Comparison of ENCODE assay signal across 11 cellular contexts in genomic region chr1:38979380-38979779, GRCh38. TPM values are rescaled to one million over a fixed set of nuclear protein-coding genes. Genes with fewer than 3 reads are reported as not detected.
DNase-seq lines count a peak whose midpoint lies in the region; ATAC-seq, FAIRE-seq and TF ChIP-seq lines count a peak whose summit lies in the region.
"Not testable (repeated sequence)": the region's sequence is repeated elsewhere in the genome, so short reads cannot be mapped to it uniquely, and the experiment has no call there.
"Had no signal": no experiment of that assay in that cellular context is flagged by ENCODE, and none has a peak within 500 bp of the region (broad histone marks: within the 10 kb centered on the region; RNA-seq: fewer than 3 reads in every experiment).

No MANE protein-coding gene starts in this region.

- intact Hi-C loops in A673 (cut with micrococcal nuclease; ENCODE audit: unreplicated experiment); K562 (cut with micrococcal nuclease): not testable (repeated sequence)

- H3K4me1 ChIP-seq in A673 (ENCODE audit: insufficient read depth, low read length, poor library complexity, severe bottlenecking); HEK293 (ENCODE audit: control insufficient read depth, insufficient read depth, low read length); K562 (replicated peaks in 1 of 2; ENCODE audit: control insufficient read depth in 2 of 2, insufficient read depth in 2 of 2, low read length in 2 of 2): not testable (repeated sequence)

- CTCF ChIA-PET in A673 (lab: Charles Lee); HEK293 (lab: Yijun Ruan, JAX); K562 (lab: Yijun Ruan, JAX; ENCODE audit: low intra/inter-chr PET ratio): not testable (repeated sequence)

- DNase-seq in A673 (ENCODE audit: low spot score) = peak; percentile 27
- peak; percentile 67 for DNase-seq in NCI-H146 (lab: John Stamatoyannopoulos, UW)
- DNase-seq in NCI-H2227 (lab: John Stamatoyannopoulos, UW; ENCODE audit: unreplicated experiment) = peak; percentile 68
- peak; percentile 73 for DNase-seq in NCI-H69 (lab: John Stamatoyannopoulos, UW)
- DNase-seq in NOMO-1 treated with DMSO at 0.1 percent for 48 hours (lab: John Stamatoyannopoulos, UW; ENCODE audit: unreplicated experiment) = peak; percentile 10
- DNase-seq in T-helper 17 cell; K562 (ENCODE audit: extremely low read depth in 1 of 4, low spot score in 3 of 4): not testable (repeated sequence)

- not testable (repeated sequence) for H3K36me3 ChIP-seq in A673 (ENCODE audit: insufficient read depth, low read length, poor library complexity, severe bottlenecking); HEK293 (ENCODE audit: control insufficient read depth in 2 of 2, insufficient read depth in 1 of 2, low read length in 2 of 2); K562 (ENCODE audit: control insufficient read depth, insufficient read depth, low read length)

- TF ChIP-seq EP300 in K562 (IDR thresholded peaks at IDR 0.05; ENCODE audit: low read length) = not testable (repeated sequence)

- not testable (repeated sequence) for ATAC-seq in T-helper 17 cell, K562

- H3K79me2 ChIP-seq in K562 (ENCODE audit: control insufficient read depth, insufficient read depth, low read length) = not testable (repeated sequence)

- 0% methylated on average over 1 of the region's 1 CpG for WGBS in K562 (ENCODE audit: insufficient coverage, low coverage, missing lambda C conversion rate)

- TF ChIP-seq CTCF in A673 (conservative IDR thresholded peaks at IDR 0.05; ENCODE audit: low read depth, low read length); HEK293 (tag by site-specific recombination; IDR thresholded peaks at IDR 0.05); K562 (IDR thresholded peaks at IDR 0.05 in 2 of 3, conservative IDR thresholded peaks at IDR 0.05 in 1 of 3; ENCODE audit: insufficient read depth in 2 of 3, low read depth in 1 of 3, low read length in 3 of 3): not testable (repeated sequence)

- not testable (repeated sequence) for TF ChIP-seq RAD21 in K562 (CRISPR knock-in tag; conservative IDR thresholded peaks at IDR 0.05 in 1 of 2, IDR thresholded peaks at IDR 0.05 in 1 of 2)

- H3K4me3 Mint-ChIP-seq in T-helper 17 cell = peak overlapping the region; percentile 36

- not testable (repeated sequence) for H3K36me3 Mint-ChIP-seq in T-helper 17 cell (ENCODE audit: low read depth)

- not testable (repeated sequence) for TF ChIP-seq POLR2A in K562 (conservative IDR thresholded peaks at IDR 0.05)

- H3K27me3 Mint-ChIP-seq in T-helper 17 cell = not testable (repeated sequence)

- not testable (repeated sequence) for H2AFZ ChIP-seq in K562 (ENCODE audit: low read depth, low read length)

- BruUV-seq in A673 (replicated peaks; lab: Mats Ljungman, UMichigan); K562 (replicated peaks; lab: Mats Ljungman, UMichigan): not testable (repeated sequence)

- FAIRE-seq in K562 (lab: Jason Lieb, UNC) = not testable (repeated sequence)

- in situ Hi-C loops in K562 (cut with MboI) = not testable (repeated sequence)

- not testable (repeated sequence) for H3K4me1 Mint-ChIP-seq in T-helper 17 cell

- H3K9me1 ChIP-seq in K562 (ENCODE audit: control insufficient read depth, insufficient read depth, low read length) = not testable (repeated sequence)

- not testable (repeated sequence) for H3K9me3 ChIP-seq in A673 (ENCODE audit: low read depth, low read length, poor library complexity, severe bottlenecking); HEK293 (ENCODE audit: control insufficient read depth, insufficient read depth, low read depth, low read length); T-helper 17 cell (ENCODE audit: control insufficient read depth, low read length, poor library complexity, severe bottlenecking); K562 (replicated peaks; ENCODE audit: control insufficient read depth, insufficient read depth, low read depth, low read length)

- not testable (repeated sequence) for H3K4me2 ChIP-seq in K562 (ENCODE audit: insufficient read depth, low read length)

- POLR2A ChIA-PET in A673 (lab: Charles Lee; ENCODE audit: low non-redundant PET); HEK293 (lab: Yijun Ruan, JAX); K562 (lab: Yijun Ruan, JAX): not testable (repeated sequence)

- H3K27ac ChIP-seq in A673 (ENCODE audit: low read depth, low read length, poor library complexity, severe bottlenecking); HEK293 (ENCODE audit: extremely low read depth, low read depth, low read length); K562 (ENCODE audit: extremely low read depth, low read depth, low read length): not testable (repeated sequence)

- H3K27me3 ChIP-seq in A673 (replicated peaks; ENCODE audit: insufficient read depth, low read depth, low read length, poor library complexity); K562 (ENCODE audit: control insufficient read depth in 2 of 2, insufficient read depth in 2 of 2, low read length in 2 of 2): not testable (repeated sequence)

- H3K27ac Mint-ChIP-seq in T-helper 17 cell = not testable (repeated sequence)

- not testable (repeated sequence) for H4K20me1 ChIP-seq in K562 (replicated peaks; ENCODE audit: control insufficient read depth, insufficient read depth, low read length)

- H3K9ac ChIP-seq in K562 (ENCODE audit: insufficient read depth in 1 of 2, low read depth in 2 of 2, low read length in 2 of 2) = not testable (repeated sequence)

- not testable (repeated sequence) for H3K4me3 ChIP-seq in A673 (ENCODE audit: low read depth, low read length, poor library complexity, severe bottlenecking); HEK293 (ENCODE audit: low read depth, low read length); K562

RNA-seq across cellular contexts. Expression of gene AKIRIN1, which starts 11.7 kb away (rescaled TPM):
- total RNA-seq in A673 (2021) (76.3 and 87.0 TPM in 2 replicates), T-helper 17 cell (10 to 100 TPM; 74.2 to 82.1 TPM), K562 (2014; rRNA removed) (68.9 and 72.4 TPM in 2 replicates), K562 (2014; rRNA removed; fragmentation: Illumina TruSeq; extraction: Trizol) (81.7 and 86.5 TPM in 2 replicates), K562 (2015; rRNA removed; fragmentation: Illumina TruSeq; extraction: Trizol) (76.2 and 83.4 TPM in 2 replicates), K562 (2021) (86.0 and 87.8 TPM in 2 replicates)
- total RNA-seq in K562 (2011; cell fraction: chromatin; rRNA removed; ENCODE audit: low replicate concordance) = 26.5 and 51.2 TPM in 2 replicates
- total RNA-seq in K562 (2011; cell fraction: nucleolus; rRNA removed) = 19.3 and 20.1 TPM in 2 replicates
- total RNA-seq in K562 (2011; cell fraction: nucleoplasm; rRNA removed) = 46.7 and 64.7 TPM in 2 replicates
- polyA plus RNA-seq in K562 (2011; rRNA removed) (95.0 and 139 TPM in 2 replicates), K562 (2014; fragmentation: Illumina TruSeq; extraction: Trizol) (91.4 and 103 TPM in 2 replicates), K562 (2014; fragmentation: Nextera tagmentation; extraction: Ambion mirVana) (10 to 100 TPM; 11.5 to 17.6 TPM), K562 (2014; rRNA removed) (85.1 and 87.2 TPM in 2 replicates)
- polyA plus RNA-seq in K562 (2011; cell fraction: cytosol; rRNA removed) = 53.8 and 59.9 TPM in 2 replicates
- polyA plus RNA-seq in K562 (2011; cell fraction: nucleus; rRNA removed) = 18.7 and 19.1 TPM in 2 replicates
- 69.5 and 81.6 TPM in 2 replicates for polyA plus RNA-seq in K562 (2012)
- polyA minus RNA-seq in K562 (2011; rRNA and poly(A)+ RNA removed) = 81.6 and 94.1 TPM in 2 replicates
- 33.5 and 47.6 TPM in 2 replicates for polyA minus RNA-seq in K562 (2011; cell fraction: cytosol; rRNA and poly(A)+ RNA removed)
- polyA minus RNA-seq in K562 (2011; cell fraction: nucleus; rRNA and poly(A)+ RNA removed) = 10.1 and 12.8 TPM in 2 replicates

RNA-seq across cellular contexts. Expression of gene RHBDL2, which starts 37.8 kb away (rescaled TPM):
- not detected in 2 replicates for total RNA-seq in A673 (2021)
- not detected for total RNA-seq in T-helper 17 cell
- not detected in 2 replicates for total RNA-seq in K562 (2011; cell fraction: chromatin; rRNA removed; ENCODE audit: low replicate concordance)
- not detected in 2 replicates for total RNA-seq in K562 (2011; cell fraction: nucleolus; rRNA removed)
- not detected in 2 replicates for total RNA-seq in K562 (2011; cell fraction: nucleoplasm; rRNA removed)
- total RNA-seq in K562 (2014; rRNA removed) = not detected in 2 replicates
- total RNA-seq in K562 (2014; rRNA removed; fragmentation: Illumina TruSeq; extraction: Trizol) = not detected in 2 replicates
- total RNA-seq in K562 (2015; rRNA removed; fragmentation: Illumina TruSeq; extraction: Trizol) = not detected in 2 replicates
- total RNA-seq in K562 (2021) = not detected in 2 replicates
- not detected in 2 replicates for polyA plus RNA-seq in K562 (2011; rRNA removed)
- not detected in 2 replicates for polyA plus RNA-seq in K562 (2011; cell fraction: cytosol; rRNA removed)
- polyA plus RNA-seq in K562 (2011; cell fraction: nucleus; rRNA removed) = not detected in 2 replicates
- polyA plus RNA-seq in K562 (2012) = 0.07 and 0.28 TPM in 2 replicates
- polyA plus RNA-seq in K562 (2014; fragmentation: Illumina TruSeq; extraction: Trizol) = not detected in 2 replicates
- polyA plus RNA-seq in K562 (2014; fragmentation: Nextera tagmentation; extraction: Ambion mirVana) = not detected
- not detected in 2 replicates for polyA plus RNA-seq in K562 (2014; rRNA removed)
- polyA minus RNA-seq in K562 (2011; rRNA and poly(A)+ RNA removed) = not detected in 2 replicates
- not detected in 2 replicates for polyA minus RNA-seq in K562 (2011; cell fraction: cytosol; rRNA and poly(A)+ RNA removed)
- polyA minus RNA-seq in K562 (2011; cell fraction: nucleus; rRNA and poly(A)+ RNA removed) = not detected in 2 replicates
- total RNA-seq: CD4-positive, alpha-beta memory T cell; CD4-positive, CD25-positive, alpha-beta regulatory T cell; CD8-positive, alpha-beta memory T cell had no signal
- polyA plus RNA-seq: CD4-positive, alpha-beta memory T cell; CD8-positive, alpha-beta memory T cell had no signal

RNA-seq across cellular contexts. Expression of gene NDUFS5, which starts 46.8 kb away (rescaled TPM):
- total RNA-seq in A673 (2021) (279 and 284 TPM in 2 replicates), T-helper 17 cell (10 to 100 TPM; 86.6 to 94.0 TPM), K562 (2014; rRNA removed) (1,178 and 1,281 TPM in 2 replicates), K562 (2014; rRNA removed; fragmentation: Illumina TruSeq; extraction: Trizol) (1,116 and 1,227 TPM in 2 replicates), K562 (2015; rRNA removed; fragmentation: Illumina TruSeq; extraction: Trizol) (976 and 1,027 TPM in 2 replicates), K562 (2021) (499 and 523 TPM in 2 replicates)
- 66.1 and 87.1 TPM in 2 replicates for total RNA-seq in K562 (2011; cell fraction: chromatin; rRNA removed; ENCODE audit: low replicate concordance)
- total RNA-seq in K562 (2011; cell fraction: nucleolus; rRNA removed) = 111 and 135 TPM in 2 replicates
- total RNA-seq in K562 (2011; cell fraction: nucleoplasm; rRNA removed) = 140 and 150 TPM in 2 replicates
- polyA plus RNA-seq in K562 (2011; rRNA removed) (839 and 1,074 TPM in 2 replicates), K562 (2014; fragmentation: Illumina TruSeq; extraction: Trizol) (1,614 and 1,625 TPM in 2 replicates), K562 (2014; fragmentation: Nextera tagmentation; extraction: Ambion mirVana) (1,000 to 10,000 TPM; 2,515 to 2,737 TPM), K562 (2014; rRNA removed) (1,487 and 1,540 TPM in 2 replicates)
- polyA plus RNA-seq in K562 (2011; cell fraction: cytosol; rRNA removed) = 254 and 811 TPM in 2 replicates
- 160 and 368 TPM in 2 replicates for polyA plus RNA-seq in K562 (2011; cell fraction: nucleus; rRNA removed)
- 421 and 1,566 TPM in 2 replicates for polyA plus RNA-seq in K562 (2012)
- 775 and 778 TPM in 2 replicates for polyA minus RNA-seq in K562 (2011; rRNA and poly(A)+ RNA removed)
- 126 and 154 TPM in 2 replicates for polyA minus RNA-seq in K562 (2011; cell fraction: cytosol; rRNA and poly(A)+ RNA removed)
- 43.4 and 90.9 TPM in 2 replicates for polyA minus RNA-seq in K562 (2011; cell fraction: nucleus; rRNA and poly(A)+ RNA removed)
